19 cellular contexts compared by ENCODE assay signal in genomic region chr4:6110681-6111353, GRCh38.
"Had no signal": no experiment of that assay in that cellular context is flagged by ENCODE, and none has a peak within 500 bp of the region (broad histone marks: within the 10 kb centered on the region; RNA-seq: fewer than 3 reads in every experiment).

No MANE protein-coding gene starts in this region.

- H3K4me3 ChIP-seq: adrenal gland, ascending aorta, esophagus squamous epithelium, gastrocnemius medialis, mucosa of descending colon, prostate gland, tibial artery had no signal

- H3K4me1 ChIP-seq: adrenal gland, ascending aorta, esophagus squamous epithelium, gastrocnemius medialis, prostate gland, tibial artery had no signal

- DNase-seq: activated B cell treated with CpG ODN at 0.5 μM for 24 hours; activated CD4-positive, alpha-beta memory T cell treated with anti-CD3 and anti-CD28 coated beads for 36 hours; activated CD4-positive, alpha-beta T cell treated with anti-CD3 and anti-CD28 coated beads for 4 hours; activated T-cell treated with anti-CD3 and anti-CD28 coated beads for 4 hours; brain microvascular endothelial cell; central memory CD4-positive, alpha-beta T cell; esophagus squamous epithelium; gastrocnemius medialis; hippocampal formation; left ventricle myocardium superior; stimulated activated CD4-positive, alpha-beta T cell treated with anti-CD3 and anti-CD28 coated beads, Interleukin-4, amount 100 ng/mL, for 24 hours; stimulated activated naive CD8-positive, alpha-beta T cell treated with anti-CD3 and anti-CD28 coated beads, Interleukin-15, Interleukin-2, amounts not matched to agents 100 U/mL and 50 U/mL, for 24 hours; substantia nigra; T1000 had no signal

- H3K9me3 ChIP-seq: adrenal gland, ascending aorta, esophagus squamous epithelium, gastrocnemius medialis, mucosa of descending colon, prostate gland had no signal

- H3K36me3 ChIP-seq: adrenal gland, ascending aorta, brain microvascular endothelial cell, esophagus squamous epithelium, gastrocnemius medialis, prostate gland, tibial artery had no signal

- H3K27ac ChIP-seq: adrenal gland, ascending aorta, brain microvascular endothelial cell, esophagus squamous epithelium, gastrocnemius medialis, prostate gland, tibial artery had no signal

- H3K27me3 ChIP-seq: adrenal gland, ascending aorta, brain microvascular endothelial cell had no signal
